ENCODE assay signal across 8 cellular contexts in the genomic region with DNA sequence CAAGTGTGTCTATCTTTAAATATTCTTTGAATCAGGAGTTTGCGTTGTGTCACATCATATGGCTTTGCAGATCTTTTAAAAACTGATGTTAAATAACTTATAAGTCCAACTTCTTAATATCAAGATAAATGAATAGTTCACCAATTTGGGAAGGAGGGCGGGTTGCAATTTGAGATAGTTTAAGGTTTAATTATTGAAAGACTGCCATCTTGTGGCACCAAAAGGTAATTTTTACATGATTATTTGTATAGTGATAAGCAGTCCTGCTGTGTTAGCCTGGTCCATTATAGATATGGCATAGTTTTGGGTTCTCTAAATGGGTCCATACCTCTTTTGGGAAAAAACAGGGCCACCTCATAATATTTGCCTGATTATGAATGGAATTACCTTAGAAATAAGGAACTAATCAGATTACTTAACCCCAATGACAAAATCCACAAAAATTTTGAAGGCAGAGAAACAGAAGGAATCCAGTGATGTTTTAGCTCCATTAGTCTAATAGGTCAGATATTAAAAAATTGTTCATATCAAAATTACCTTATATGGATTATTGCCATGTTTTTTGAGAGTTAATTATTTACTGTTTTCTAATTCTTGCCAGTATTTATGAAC.
DNase-seq lines count a peak whose midpoint lies in the region; ATAC-seq, FAIRE-seq and TF ChIP-seq lines count a peak whose summit lies in the region.

No MANE protein-coding gene starts in this region.

- no peaks in the 10 kb centered on the region for H3K4me1 Mint-ChIP-seq in natural killer cell
- H3K4me1 Mint-ChIP-seq in natural killer cell treated with Interleukin-12 subunit alpha and Interleukin-12 subunit beta and Interleukin-15 and Interleukin-18, amount 100 ng/mL, for 72 hours (ENCODE audit: low read depth in 2 of 2), result no peaks in the 10 kb centered on the region
- no peaks in the 10 kb centered on the region for H3K4me1 Mint-ChIP-seq in activated T-helper 2 cell treated with anti-CD3 and anti-CD28 coated beads, Interferon-gamma antibody, Interleukin-2, Interleukin-4, amounts not matched to agents 10 μg/mL and 5 μg/mL and 100 μg/mL, durations not matched to agents 14 hours and 24 hours and 36 hours (ENCODE audit: low read depth)

- H3K36me3 Mint-ChIP-seq in natural killer cell, result no peaks in the 10 kb centered on the region
- no peaks in the 10 kb centered on the region for H3K36me3 Mint-ChIP-seq in natural killer cell treated with Interleukin-12 subunit alpha and Interleukin-12 subunit beta and Interleukin-15 and Interleukin-18, amount 100 ng/mL, for 72 hours
- H3K36me3 Mint-ChIP-seq in activated T-helper 2 cell treated with anti-CD3 and anti-CD28 coated beads, Interferon-gamma antibody, Interleukin-2, Interleukin-4, amounts not matched to agents 10 μg/mL and 5 μg/mL and 100 μg/mL, durations not matched to agents 14 hours and 24 hours and 36 hours (ENCODE audit: low read depth), result no peaks in the 10 kb centered on the region

- H3K27ac Mint-ChIP-seq in natural killer cell, result no peak overlapping the region
- no peak overlapping the region for H3K27ac Mint-ChIP-seq in natural killer cell treated with Interleukin-12 subunit alpha and Interleukin-12 subunit beta and Interleukin-15 and Interleukin-18, amount 100 ng/mL, for 72 hours
- no peak overlapping the region for H3K27ac Mint-ChIP-seq in activated T-helper 2 cell treated with anti-CD3 and anti-CD28 coated beads, Interferon-gamma antibody, Interleukin-2, Interleukin-4, amounts not matched to agents 10 μg/mL and 5 μg/mL and 100 μg/mL, durations not matched to agents 14 hours and 24 hours and 36 hours

- FAIRE-seq in bronchial epithelial cell (lab: Jason Lieb, UNC), result no peak

- H3K27me3 Mint-ChIP-seq in natural killer cell (ENCODE audit: low read depth in 2 of 2), result peaks cover 3 to 33% of the 10 kb centered on the region in 2 donors
- peaks cover 13 to 34% of the 10 kb centered on the region in 2 donors for H3K27me3 Mint-ChIP-seq in natural killer cell treated with Interleukin-12 subunit alpha and Interleukin-12 subunit beta and Interleukin-15 and Interleukin-18, amount 100 ng/mL, for 72 hours
- H3K27me3 Mint-ChIP-seq in activated T-helper 2 cell treated with anti-CD3 and anti-CD28 coated beads, Interferon-gamma antibody, Interleukin-2, Interleukin-4, amounts not matched to agents 10 μg/mL and 5 μg/mL and 100 μg/mL, durations not matched to agents 14 hours and 24 hours and 36 hours (ENCODE audit: low read depth), result peaks cover 6% of the 10 kb centered on the region

- no peaks in the 10 kb centered on the region for H3K9me3 Mint-ChIP-seq in natural killer cell
- H3K9me3 Mint-ChIP-seq in natural killer cell treated with Interleukin-12 subunit alpha and Interleukin-12 subunit beta and Interleukin-15 and Interleukin-18, amount 100 ng/mL, for 72 hours, result no peaks in the 10 kb centered on the region
- H3K9me3 Mint-ChIP-seq in activated T-helper 2 cell treated with anti-CD3 and anti-CD28 coated beads, Interferon-gamma antibody, Interleukin-2, Interleukin-4, amounts not matched to agents 10 μg/mL and 5 μg/mL and 100 μg/mL, durations not matched to agents 14 hours and 24 hours and 36 hours, result no peaks in the 10 kb centered on the region

- TF ChIP-seq CTCF in natural killer cell (IDR thresholded peaks at IDR 0.05) (peak; percentile 64), bronchial epithelial cell (IDR thresholded peaks at IDR 0.05; ENCODE audit: insufficient read depth, low read length, severe bottlenecking) (no peak)

- no peaks in the 10 kb centered on the region for H3K36me3 ChIP-seq in bronchial epithelial cell (ENCODE audit: control insufficient read depth, insufficient read depth, low read length)

- no peaks in the 10 kb centered on the region for H3K27me3 ChIP-seq in bronchial epithelial cell (ENCODE audit: control insufficient read depth, insufficient read depth, low read length)

- H3K4me3 Mint-ChIP-seq in natural killer cell, result no peak overlapping the region
- H3K4me3 Mint-ChIP-seq in natural killer cell treated with Interleukin-12 subunit alpha and Interleukin-12 subunit beta and Interleukin-15 and Interleukin-18, amount 100 ng/mL, for 72 hours, result no peak overlapping the region
- H3K4me3 Mint-ChIP-seq in activated T-helper 2 cell treated with anti-CD3 and anti-CD28 coated beads, Interferon-gamma antibody, Interleukin-2, Interleukin-4, amounts not matched to agents 10 μg/mL and 5 μg/mL and 100 μg/mL, durations not matched to agents 14 hours and 24 hours and 36 hours (ENCODE audit: low read depth), result no peak overlapping the region

- H3K4me3 ChIP-seq in bronchial epithelial cell (ENCODE audit: low read depth, low read length), result no peak overlapping the region

- intact Hi-C loops in natural killer cell (cut with micrococcal nuclease), result loop anchor here (5.0 kb wide), 1 partner anchor 1332 kb away; no protein-coding TSS in a partner anchor
- intact Hi-C loops in activated T-helper 2 cell treated with anti-CD3 and anti-CD28 coated beads, Interferon-gamma antibody, Interleukin-2, Interleukin-4, amounts not matched to agents 10 μg/mL and 5 μg/mL and 100 μg/mL, durations not matched to agents 14 hours and 24 hours and 36 hours (cut with micrococcal nuclease), result no loop called here

- ATAC-seq in natural killer cell (peak in 1 of 3 donors; percentile 50), HG03139 (IDR thresholded peaks at IDR 0.05; ENCODE audit: unreplicated experiment) (peak; percentile 67)
- ATAC-seq in natural killer cell treated with Interleukin-12 subunit alpha and Interleukin-12 subunit beta and Interleukin-15 and Interleukin-18, amount 100 ng/mL, for 72 hours, result no peak

- no peak for DNase-seq in natural killer cell
- no peak for DNase-seq in natural killer cell treated with Interleukin-12 subunit alpha and Interleukin-12 subunit beta and Interleukin-15 and Interleukin-18, amount 100 ng/mL, for 72 hours (ENCODE audit: low spot score)
- peak; percentile 35 for DNase-seq in NCI-H774 (lab: John Stamatoyannopoulos, UW)
- DNase-seq in bronchial epithelial cell (ENCODE audit: low read depth), result peak; percentile 68
- peak; percentile 73 for DNase-seq in left kidney (ENCODE audit: low read depth, low spot score)
- no peak for DNase-seq in T-helper 9 cell
- DNase-seq in activated T-helper 2 cell treated with anti-CD3 and anti-CD28 coated beads, Interferon-gamma antibody, Interleukin-2, Interleukin-4, amounts not matched to agents 10 μg/mL and 5 μg/mL and 100 μg/mL, durations not matched to agents 14 hours and 24 hours and 36 hours (ENCODE audit: low spot score), result no peak

Comparison
In these comparisons a context has a peak if more than half of its experiments do, and no peak if none do; other contexts are left out.
1. DNase-seq: peak in NCI-H774 (single experiment), bronchial epithelial cell (single experiment) and left kidney (single experiment); none in natural killer cell (single experiment), natural killer cell treated with Interleukin-12 subunit alpha and Interleukin-12 subunit beta and Interleukin-15 and Interleukin-18, amount 100 ng/mL, for 72 hours (single experiment), T-helper 9 cell (single experiment) and activated T-helper 2 cell treated with anti-CD3 and anti-CD28 coated beads, Interferon-gamma antibody, Interleukin-2, Interleukin-4, amounts not matched to agents 10 μg/mL and 5 μg/mL and 100 μg/mL, durations not matched to agents 14 hours and 24 hours and 36 hours (single experiment).